Comparison of ENCODE assay signal across 15 cellular contexts in the genomic region with DNA sequence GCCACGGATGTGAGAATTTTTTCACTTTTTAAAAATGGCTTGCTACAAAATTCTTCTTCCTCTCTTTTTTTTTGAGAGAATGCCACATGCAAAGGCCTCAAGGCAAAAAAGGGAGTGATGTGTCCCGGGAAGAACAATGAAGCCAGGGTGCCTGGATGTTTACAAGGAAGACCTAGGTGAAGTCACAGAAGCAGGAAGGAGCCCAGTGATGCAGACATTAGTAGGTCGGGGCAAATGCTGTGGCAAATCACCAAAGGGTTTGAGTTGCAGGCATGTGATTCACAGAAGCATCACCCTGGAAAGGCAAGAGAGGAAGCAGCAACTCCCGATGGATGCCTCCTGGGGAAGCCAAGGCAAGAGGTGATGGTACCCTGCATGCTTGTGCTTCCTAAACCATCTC.
"Had no signal": no experiment of that assay in that cellular context is flagged by ENCODE, and none has a peak within 500 bp of the region (broad histone marks: within the 10 kb centered on the region; RNA-seq: fewer than 3 reads in every experiment).

No MANE protein-coding gene starts in this region.

- H3K4me1 ChIP-seq: tibial nerve had no signal

- H3K27me3 ChIP-seq: tibial nerve, vagina had no signal

- H3K36me3 ChIP-seq: tibial nerve, vagina had no signal

- H3K27ac ChIP-seq: skin epidermis, tibial nerve, vagina had no signal

- H3K9me3 ChIP-seq: tibial nerve, vagina had no signal

- H3K4me3 ChIP-seq: skin epidermis, tibial nerve, vagina had no signal

- DNase-seq: activated CD4-positive, alpha-beta T cell treated with anti-CD3 and anti-CD28 coated beads, Interleukin-2, amount 50 U/mL, for 1 hour; activated CD8-positive, alpha-beta memory T cell treated with anti-CD3 and anti-CD28 coated beads for 24 hours; activated naive CD8-positive, alpha-beta T cell treated with anti-CD3 and anti-CD28 coated beads for 36 hours; effector memory CD4-positive, alpha-beta T cell; erythroblast; hippocampal formation; kidney; occipital lobe; right cardiac atrium; stimulated activated CD4-positive, alpha-beta T cell treated with anti-CD3 and anti-CD28 coated beads, Interleukin-4, amount 100 ng/mL, for 24 hours; stimulated activated naive CD4-positive, alpha-beta T cell treated with Interleukin-2 at 50 U/mL for 16 hours; substantia nigra had no signal
